In the genomic region with DNA sequence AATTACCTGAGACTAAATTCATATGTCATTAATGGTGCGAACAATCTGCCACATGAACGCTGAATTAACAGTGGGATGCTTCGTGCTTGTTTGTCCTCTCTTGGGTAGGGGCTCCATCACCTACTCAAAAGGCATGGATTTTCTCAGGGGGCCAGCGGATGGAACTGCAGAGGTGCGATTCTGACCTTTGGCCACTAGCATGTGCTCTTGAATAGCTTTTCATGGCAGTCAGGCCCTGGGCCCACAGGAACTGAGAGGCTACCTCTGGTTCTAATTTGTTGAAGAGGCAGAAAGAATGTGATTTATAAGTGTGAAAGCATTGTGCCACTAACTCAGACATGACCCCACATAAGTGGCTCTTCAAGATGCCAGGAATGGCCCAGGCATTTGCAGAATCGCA, we compare ENCODE assay signal across 8 cellular contexts.
DNase-seq lines count a peak whose midpoint lies in the region; ATAC-seq and TF ChIP-seq lines count a peak whose summit lies in the region.

No MANE protein-coding gene starts in this region.

- H2BK5ac ChIP-seq in neuronal stem cell (ENCODE audit: low read length), result no peak overlapping the region

- no peaks in the 10 kb centered on the region for H3K36me3 Mint-ChIP-seq in natural killer cell
- H3K36me3 Mint-ChIP-seq in effector memory CD8-positive, alpha-beta T cell (ENCODE audit: insufficient read depth), result no peaks in the 10 kb centered on the region

- H3K27me3 ChIP-seq in neuronal stem cell (ENCODE audit: control insufficient read depth in 3 of 3, insufficient read depth in 3 of 3, low read depth in 1 of 3, low read length in 3 of 3), result peaks cover under 1 to 27% (median under 1%) of the 10 kb centered on the region in 3 experiments

- peak; percentile 61 for DNase-seq in ACHN
- peak; percentile 2 for DNase-seq in LoVo (ENCODE audit: low spot score)
- DNase-seq in cerebellar cortex (ENCODE audit: low spot score), result peak; percentile 22
- peak; percentile 48 for DNase-seq in neuronal stem cell (ENCODE audit: low spot score)
- DNase-seq in T1000 (lab: John Stamatoyannopoulos, UW), result no peak
- no peak for DNase-seq in natural killer cell
- no peak for DNase-seq in effector memory CD8-positive, alpha-beta T cell

- intact Hi-C loops in natural killer cell (cut with micrococcal nuclease), result no loop called here

- H3K79me1 ChIP-seq in neuronal stem cell (ENCODE audit: low read depth, low read length), result no peaks in the 10 kb centered on the region

- no peak overlapping the region for H3K4me3 ChIP-seq in neuronal stem cell (ENCODE audit: low read length in 2 of 2)

- H3K4me1 Mint-ChIP-seq in natural killer cell, result no peaks in the 10 kb centered on the region
- no peaks in the 10 kb centered on the region for H3K4me1 Mint-ChIP-seq in effector memory CD8-positive, alpha-beta T cell (ENCODE audit: low read depth in 2 of 2)

- no peak overlapping the region for H3K14ac ChIP-seq in neuronal stem cell (ENCODE audit: low read length)

- no peak overlapping the region for H3K4me3 Mint-ChIP-seq in natural killer cell
- no peak overlapping the region for H3K4me3 Mint-ChIP-seq in effector memory CD8-positive, alpha-beta T cell

- H3K18ac ChIP-seq in neuronal stem cell (ENCODE audit: low read length), result no peak overlapping the region

- no peak overlapping the region for H2BK120ac ChIP-seq in neuronal stem cell (ENCODE audit: low read depth, low read length)

- H3K27me3 Mint-ChIP-seq in natural killer cell (ENCODE audit: low read depth in 2 of 2), result peaks cover 7 to 11% of the 10 kb centered on the region in 2 donors
- H3K27me3 Mint-ChIP-seq in effector memory CD8-positive, alpha-beta T cell, result peaks cover 7 to 46% of the 10 kb centered on the region in 2 donors

- no peak overlapping the region for H3K27ac Mint-ChIP-seq in natural killer cell
- no peak overlapping the region for H3K27ac Mint-ChIP-seq in effector memory CD8-positive, alpha-beta T cell

- peak; percentile 65 for TF ChIP-seq CTCF in GM12874 (IDR thresholded peaks at IDR 0.05; ENCODE audit: insufficient read depth, low read depth, low read length)
- TF ChIP-seq CTCF in natural killer cell (IDR thresholded peaks at IDR 0.05), result no peak

- peaks cover 0 to 1% of the 10 kb centered on the region in 2 donors for H3K9me3 ChIP-seq in neuronal stem cell (replicated peaks in 1 of 2; ENCODE audit: control insufficient read depth in 2 of 2, insufficient read depth in 1 of 2, low read depth in 1 of 2, low read length in 2 of 2)

- H4K8ac ChIP-seq in neuronal stem cell (ENCODE audit: low read depth, low read length), result no peak overlapping the region

- no peak overlapping the region for H2BK12ac ChIP-seq in neuronal stem cell (ENCODE audit: low read length)

- no peak overlapping the region for H3K27ac ChIP-seq in neuronal stem cell (replicated peaks; ENCODE audit: low read length)

- in situ Hi-C loops in ACHN (cut with HindIII; ENCODE audit: low pct_ligation_motif_present, low pct_unique_long_range_greater_than_20kb, low sequenced_read_pairs), result no loop called here

- no peaks in the 10 kb centered on the region for H3K9me3 Mint-ChIP-seq in natural killer cell
- H3K9me3 Mint-ChIP-seq in effector memory CD8-positive, alpha-beta T cell, result no peaks in the 10 kb centered on the region

- H3K9ac ChIP-seq in neuronal stem cell (ENCODE audit: low read depth, low read length, poor library complexity), result no peak overlapping the region

- H4K91ac ChIP-seq in neuronal stem cell (ENCODE audit: low read depth, low read length, poor library complexity), result no peak overlapping the region

- no CpG with 5 or more reads among the region's 6 CpGs for WGBS in neuronal stem cell (ENCODE audit: extremely low coverage in 2 of 2, insufficient read length in 2 of 2, insufficient replicate concordance in 1 of 2), 2 donors

- no peak overlapping the region for H2AFZ ChIP-seq in neuronal stem cell (ENCODE audit: low read length)

- H3K4ac ChIP-seq in neuronal stem cell (ENCODE audit: low read length), result no peak overlapping the region

- H2AK5ac ChIP-seq in neuronal stem cell (ENCODE audit: low read depth, low read length), result no peak overlapping the region

- no peak overlapping the region for H2BK15ac ChIP-seq in neuronal stem cell (ENCODE audit: low read length)

- H3K23ac ChIP-seq in neuronal stem cell (ENCODE audit: low read depth, low read length, poor library complexity), result no peak overlapping the region

- peaks cover 0 to 22% of the 10 kb centered on the region in 2 donors for H3K4me1 ChIP-seq in neuronal stem cell (ENCODE audit: control insufficient read depth in 2 of 2, insufficient read depth in 1 of 2, low read depth in 1 of 2, low read length in 2 of 2)

- ATAC-seq in natural killer cell, result no peak
- no peak for ATAC-seq in effector memory CD8-positive, alpha-beta T cell (replicated peaks)

- no peak overlapping the region for H3K4me2 ChIP-seq in neuronal stem cell (ENCODE audit: insufficient read depth, low read length, poor library complexity, severe bottlenecking)

- H3K36me3 ChIP-seq in neuronal stem cell (replicated peaks in 1 of 2; ENCODE audit: control insufficient read depth in 2 of 2, insufficient read depth in 2 of 2, low read length in 2 of 2), result no peaks in the 10 kb centered on the region

Comparison
In these comparisons a context has a peak if more than half of its experiments do, and no peak if none do; other contexts are left out.
1. DNase-seq: peak in ACHN (single experiment), LoVo (single experiment), cerebellar cortex (single experiment) and neuronal stem cell (single experiment); none in T1000 (single experiment), natural killer cell (single experiment) and effector memory CD8-positive, alpha-beta T cell (0 of 3).